ENCODE assay signal across 18 cellular contexts in genomic region chr19:1290699-1291651, GRCh38. TPM values are rescaled to one million over a fixed set of nuclear protein-coding genes. Genes with fewer than 3 reads are reported as not detected.
DNase-seq lines count a peak whose midpoint lies in the region; ATAC-seq and TF ChIP-seq lines count a peak whose summit lies in the region.
"Had no signal": no experiment of that assay in that cellular context is flagged by ENCODE, and none has a peak within 500 bp of the region (broad histone marks: within the 10 kb centered on the region; RNA-seq: fewer than 3 reads in every experiment).

No MANE protein-coding gene starts in this region.

- H3K27me3 Mint-ChIP-seq in Calu3 (ENCODE audit: unreplicated experiment): peaks cover 27% of the 10 kb centered on the region

- TF ChIP-seq CTCF in Calu3 (IDR thresholded peaks at IDR 0.05; ENCODE audit: unreplicated experiment) (no peak), OCI-LY7 (conservative IDR thresholded peaks at IDR 0.05; ENCODE audit: low read length) (no peak)

- H3K9me3 ChIP-seq in duodenal mucosa (ENCODE audit: control insufficient read depth in 1 of 2, low read length in 2 of 2) (no peaks in the 10 kb centered on the region), OCI-LY7 (ENCODE audit: low read length) (no peaks in the 10 kb centered on the region)

- CTCF ChIA-PET in Calu3 (lab: Charles Lee) (interaction anchor here (0.6 kb wide), 1 partner anchor 16 kb away, joined by 9 read pairs; the partner anchor contains the start of gene FAM174C), OCI-LY7 (lab: Charles Lee; ENCODE audit: unreplicated experiment) (interaction anchor here (0.6 kb wide), 1 partner anchor 92 kb away, joined by 6 read pairs; no protein-coding TSS in a partner anchor)

- no peak overlapping the region for H3K27ac Mint-ChIP-seq in Calu3 (ENCODE audit: unreplicated experiment)
- H3K27ac Mint-ChIP-seq: CD14-positive monocyte, HFFc6 had no signal

- H3K36me3 ChIP-seq in duodenal mucosa (ENCODE audit: control insufficient read depth in 1 of 2, insufficient read depth in 2 of 2, low read length in 2 of 2) (peaks cover 0 to under 1% of the 10 kb centered on the region in 2 donors), rectal smooth muscle tissue (ENCODE audit: control insufficient read depth, insufficient read depth, low read length) (no peaks in the 10 kb centered on the region), OCI-LY7 (ENCODE audit: insufficient read depth, low read length) (no peaks in the 10 kb centered on the region)

- DNase-seq in Calu3 (peak; percentile 45), HT-29 (ENCODE audit: low spot score) (peak; percentile 62), posterior vena cava (ENCODE audit: low spot score) (no peak), OCI-LY7 (ENCODE audit: low spot score) (no peak)
- DNase-seq: ACHN; HFFc6; NCI-H1105 treated with DMSO at 0.1 percent for 48 hours; NCI-H1694; NCI-H2081 treated with DMSO at 0.1 percent for 48 hours; NK-92 treated with Interleukin-12 subunit alpha and Interleukin-12 subunit beta, amount 100 ng/mL, for 24 hours; PC-3 had no signal

- H3K4me3 ChIP-seq in duodenal mucosa (ENCODE audit: low read depth in 1 of 2, low read length in 2 of 2): peak overlapping the region; percentile 36 to 56
- peak overlapping the region; percentile 27 for H3K4me3 ChIP-seq in rectal smooth muscle tissue (ENCODE audit: low read length)
- no peak overlapping the region for H3K4me3 ChIP-seq in OCI-LY7 (ENCODE audit: low read depth, low read length, poor library complexity, severe bottlenecking)

- peaks cover 18 to 33% of the 10 kb centered on the region in 2 donors for H3K4me1 ChIP-seq in duodenal mucosa (ENCODE audit: control insufficient read depth in 1 of 2, insufficient read depth in 2 of 2, low read length in 2 of 2)
- H3K4me1 ChIP-seq in rectal smooth muscle tissue (ENCODE audit: control insufficient read depth, insufficient read depth, low read length): no peaks in the 10 kb centered on the region
- H3K4me1 ChIP-seq in OCI-LY7 (ENCODE audit: insufficient read depth, low read length, poor library complexity, severe bottlenecking): peaks cover 30% of the 10 kb centered on the region

- H3K4me2 ChIP-seq in OCI-LY7 (ENCODE audit: low read length): no peak overlapping the region

- no peaks in the 10 kb centered on the region for H3K9me2 ChIP-seq in OCI-LY7 (ENCODE audit: insufficient read depth, low read length)

- POLR2A ChIA-PET in OCI-LY7 (lab: Charles Lee): interaction anchor here (0.6 kb wide), 1 partner anchor 12 kb away, joined by 3 read pairs; no protein-coding TSS in a partner anchor

- H3K27me3 ChIP-seq in duodenal mucosa (ENCODE audit: control insufficient read depth in 1 of 2, insufficient read depth in 2 of 2, low read length in 2 of 2): peaks cover 2 to 16% of the 10 kb centered on the region in 2 donors
- H3K27me3 ChIP-seq in rectal smooth muscle tissue (ENCODE audit: control insufficient read depth, insufficient read depth, low read length): peaks cover 20% of the 10 kb centered on the region

- peaks cover 11% of the 10 kb centered on the region for H3K36me3 Mint-ChIP-seq in Calu3 (ENCODE audit: insufficient read depth, unreplicated experiment)
- H3K36me3 Mint-ChIP-seq: CD14-positive monocyte had no signal

- BruUV-seq in Calu3 (replicated peaks; lab: Mats Ljungman, UMichigan) (no TSS peak), OCI-LY7 (replicated peaks; lab: Mats Ljungman, UMichigan) (no TSS peak)

- H3K9ac ChIP-seq in duodenal mucosa (ENCODE audit: low read depth in 1 of 2, low read length in 2 of 2) (peak overlapping the region; percentile 38 to 61), rectal smooth muscle tissue (ENCODE audit: low read length) (no peak overlapping the region)

- H3K27ac ChIP-seq in duodenal mucosa (ENCODE audit: low read depth, low read length) (peak overlapping the region; percentile 56), rectal smooth muscle tissue (ENCODE audit: low read depth, low read length) (no peak overlapping the region), OCI-LY7 (ENCODE audit: low read depth, low read length, poor library complexity, severe bottlenecking) (no peak overlapping the region)
- H3K27ac ChIP-seq: HL-60, RWPE1 had no signal

- H4K20me1 ChIP-seq in OCI-LY7 (ENCODE audit: insufficient read depth, low read length): no peaks in the 10 kb centered on the region

- intact Hi-C loops in Calu3 (cut with micrococcal nuclease; ENCODE audit: unreplicated experiment): no loop called here
- intact Hi-C loops in posterior vena cava (cut with DNase I): no loop called here
- intact Hi-C loops in OCI-LY7 (cut with micrococcal nuclease; ENCODE audit: unreplicated experiment): no loop called here

- H3K9me3 Mint-ChIP-seq in Calu3 (ENCODE audit: low read depth, unreplicated experiment): no peaks in the 10 kb centered on the region
- H3K9me3 Mint-ChIP-seq: HFFc6 had no signal

- no peak for ATAC-seq in HG03457 (IDR thresholded peaks at IDR 0.05; ENCODE audit: unreplicated experiment)

- no peaks in the 10 kb centered on the region for H3K79me2 ChIP-seq in OCI-LY7 (ENCODE audit: insufficient read depth, low read depth, low read length)

- H2AFZ ChIP-seq in OCI-LY7 (ENCODE audit: low read length): no peak overlapping the region

- no peak overlapping the region for H3K4me3 Mint-ChIP-seq in Calu3 (ENCODE audit: low read depth, unreplicated experiment)
- H3K4me3 Mint-ChIP-seq: CD14-positive monocyte, HFFc6 had no signal

- peaks cover 8% of the 10 kb centered on the region for H3K4me1 Mint-ChIP-seq in Calu3 (ENCODE audit: low read depth, unreplicated experiment)

RNA-seq across cellular contexts. Expression of gene EFNA2, which starts 5.3 kb away (rescaled TPM):
- total RNA-seq in Calu3 (2022): 0.90 and 0.95 TPM in 2 replicates
- 43.6 and 48.5 TPM in 2 replicates for total RNA-seq in HT-29 (2014; rRNA removed; shearing (Covaris generic))
- total RNA-seq in posterior vena cava: not detected
- total RNA-seq in OCI-LY7 (2014; rRNA removed; shearing (Covaris generic)): not detected in 2 replicates
- not detected in 2 replicates for total RNA-seq in OCI-LY7 (2022)
- total RNA-seq: HFFc6; PC-3; T-helper 1 cell treated with Interleukin-12 subunit alpha and Interleukin-12 subunit beta and Interleukin-4 antibody, amounts not matched to agents 30 ng/mL and 1 ng/mL, for 36 hours had no signal

RNA-seq across cellular contexts. Expression of gene FAM174C, which starts 15.6 kb away (rescaled TPM):
- 32.9 and 34.4 TPM in 2 replicates for total RNA-seq in Calu3 (2022)
- total RNA-seq in HT-29 (2014; rRNA removed; shearing (Covaris generic)): 156 and 183 TPM in 2 replicates
- total RNA-seq in posterior vena cava: 10 to 100 TPM; 25.2 to 27.2 TPM
- total RNA-seq in OCI-LY7 (2014; rRNA removed; shearing (Covaris generic)): 52.6 and 53.2 TPM in 2 replicates
- 79.8 and 81.5 TPM in 2 replicates for total RNA-seq in OCI-LY7 (2022)

RNA-seq across cellular contexts. Expression of gene CIRBP, which starts 21.8 kb away (rescaled TPM):
- total RNA-seq in Calu3 (2022) (102 and 112 TPM in 2 replicates), posterior vena cava (100 to 1,000 TPM; 447 to 636 TPM), OCI-LY7 (2022) (309 and 321 TPM in 2 replicates)
- 72.3 and 72.7 TPM in 2 replicates for total RNA-seq in HT-29 (2014; rRNA removed; shearing (Covaris generic))
- 278 and 287 TPM in 2 replicates for total RNA-seq in OCI-LY7 (2014; rRNA removed; shearing (Covaris generic))

RNA-seq across cellular contexts. Expression of gene MIDN, which starts 42.6 kb away (rescaled TPM):
- total RNA-seq in Calu3 (2022) (61.8 and 72.4 TPM in 2 replicates), posterior vena cava (10 to 100 TPM; 76.5 to 86.3 TPM), OCI-LY7 (2022) (70.9 and 75.8 TPM in 2 replicates)
- 32.5 and 38.6 TPM in 2 replicates for total RNA-seq in HT-29 (2014; rRNA removed; shearing (Covaris generic))
- 11.7 and 20.3 TPM in 2 replicates for total RNA-seq in OCI-LY7 (2014; rRNA removed; shearing (Covaris generic))

RNA-seq across cellular contexts. Expression of gene ATP5F1D, which starts 49.4 kb away (rescaled TPM):
- 86.6 and 91.8 TPM in 2 replicates for total RNA-seq in Calu3 (2022)
- total RNA-seq in HT-29 (2014; rRNA removed; shearing (Covaris generic)): 142 and 159 TPM in 2 replicates
- 100 to 1,000 TPM; 125 to 137 TPM for total RNA-seq in posterior vena cava
- 51.8 and 82.1 TPM in 2 replicates for total RNA-seq in OCI-LY7 (2014; rRNA removed; shearing (Covaris generic))
- 207 and 266 TPM in 2 replicates for total RNA-seq in OCI-LY7 (2022)

Comparison
In these comparisons a context has a peak if more than half of its experiments do, and no peak if none do; other contexts are left out.
1. DNase-seq: peak in Calu3 (single experiment) and HT-29 (single experiment); none in posterior vena cava (single experiment) and OCI-LY7 (single experiment).
2. RNA of gene EFNA2, which starts 5.3 kb away (total RNA-seq): 43.6 to 48.5 TPM in HT-29; 0.90 to 0.95 TPM in Calu3, not detected in posterior vena cava and not detected in OCI-LY7; every median in the first group is over 10 times any median in the second.